15 cellular contexts compared by ENCODE assay signal in genomic region chr1:9621032-9621431, GRCh38. TPM values are rescaled to one million over a fixed set of nuclear protein-coding genes. Genes with fewer than 3 reads are reported as not detected.
DNase-seq lines count a peak whose midpoint lies in the region; TF ChIP-seq lines count a peak whose summit lies in the region.
"Had no signal": no experiment of that assay in that cellular context is flagged by ENCODE, and none has a peak within 500 bp of the region (broad histone marks: within the 10 kb centered on the region; RNA-seq: fewer than 3 reads in every experiment).

No MANE protein-coding gene starts in this region.

- H3K9me3 ChIP-seq in osteoblast (ENCODE audit: low read depth, low read length) = no peaks in the 10 kb centered on the region
- no peaks in the 10 kb centered on the region for H3K9me3 ChIP-seq in A673 (ENCODE audit: low read depth, low read length, poor library complexity, severe bottlenecking)
- H3K9me3 ChIP-seq: A549, BLaER1, Caco-2 had no signal

- intact Hi-C loops in lower leg skin (cut with DNase I; ENCODE audit: low total_unique reads) = loop anchor here (10.0 kb wide), 1 partner anchor 244 kb away; no protein-coding TSS in a partner anchor
- intact Hi-C loops in A673 (cut with micrococcal nuclease; ENCODE audit: unreplicated experiment) = loop anchor here (10.0 kb wide), 1 partner anchor 804 kb away; no protein-coding TSS in a partner anchor

- H3K4me1 ChIP-seq in osteoblast (ENCODE audit: insufficient read depth, low read length) = no peaks in the 10 kb centered on the region
- H3K4me1 ChIP-seq in A673 (ENCODE audit: insufficient read depth, low read length, poor library complexity, severe bottlenecking) = peaks cover 3% of the 10 kb centered on the region
- H3K4me1 ChIP-seq: A549, Caco-2 had no signal

- POLR2A ChIA-PET in A673 (lab: Charles Lee; ENCODE audit: low non-redundant PET) = no interaction called here

- H3K4me3 ChIP-seq in epithelial cell of esophagus (ENCODE audit: low read length) = no peak overlapping the region
- H3K4me3 ChIP-seq in osteoblast (ENCODE audit: insufficient read depth, low read length) = no peak overlapping the region
- H3K4me3 ChIP-seq in lower leg skin (ENCODE audit: low read depth, poor library complexity, severe bottlenecking) = no peak overlapping the region
- H3K4me3 ChIP-seq in A673 (ENCODE audit: low read depth, low read length, poor library complexity, severe bottlenecking) = no peak overlapping the region
- H3K4me3 ChIP-seq: A549, BLaER1, GM12878, GM23248 had no signal

- DNase-seq in M059J (ENCODE audit: low read depth) (peak; percentile 26), SK-MEL-5 (ENCODE audit: low read depth, low spot score) (peak; percentile 15), epithelial cell of esophagus (ENCODE audit: low read depth) (peak; percentile 12), osteoblast (ENCODE audit: insufficient read length, low spot score, missing footprints) (peak; percentile 26), lower leg skin (ENCODE audit: low spot score in 2 of 2) (no peak), AML-193 (lab: John Stamatoyannopoulos, UW) (no peak), A673 (ENCODE audit: low spot score) (no peak)
- no peak for DNase-seq in activated naive CD4-positive, alpha-beta T cell treated with Interleukin-2 at 50 U/mL for 16 hours
- DNase-seq: Caco-2; CD8-positive, alpha-beta memory T cell; GM23248; IMR-90 had no signal

- no peak overlapping the region for H3K4me2 ChIP-seq in osteoblast (ENCODE audit: insufficient read depth, low read length)
- H3K4me2 ChIP-seq: A549, BLaER1 had no signal

- TF ChIP-seq CTCF in epithelial cell of esophagus (IDR thresholded peaks at IDR 0.05; ENCODE audit: insufficient read depth, low read depth, low read length, missing control alignments) (no peak), osteoblast (IDR thresholded peaks at IDR 0.05; ENCODE audit: extremely low read depth, low read depth, low read length) (no peak), lower leg skin (IDR thresholded peaks at IDR 0.05) (no peak), A673 (conservative IDR thresholded peaks at IDR 0.05; ENCODE audit: low read depth, low read length) (no peak)

- H3K27me3 ChIP-seq in osteoblast (ENCODE audit: insufficient read depth, low read length) = peaks cover 10% of the 10 kb centered on the region
- H3K27me3 ChIP-seq in A673 (replicated peaks; ENCODE audit: insufficient read depth, low read depth, low read length, poor library complexity) = no peaks in the 10 kb centered on the region
- H3K27me3 ChIP-seq: BLaER1 had no signal

- H3K27ac ChIP-seq in osteoblast (ENCODE audit: low read depth, low read length) = no peak overlapping the region
- H3K27ac ChIP-seq in A673 (ENCODE audit: low read depth, low read length, poor library complexity, severe bottlenecking) = no peak overlapping the region
- H3K27ac ChIP-seq: A549, BLaER1, GM23248 had no signal

- no peaks in the 10 kb centered on the region for H3K79me2 ChIP-seq in osteoblast (ENCODE audit: insufficient read depth, low read length)

- BruUV-seq in A673 (replicated peaks; lab: Mats Ljungman, UMichigan) = no TSS peak

- H4K20me1 ChIP-seq in osteoblast (ENCODE audit: insufficient read depth, low read length) = no peaks in the 10 kb centered on the region
- H4K20me1 ChIP-seq: BLaER1 had no signal

- in situ Hi-C loops in SK-MEL-5 (cut with HindIII; ENCODE audit: low pct_unique_long_range_greater_than_20kb, low sequenced_read_pairs) = no loop called here

- CTCF ChIA-PET in A673 (lab: Charles Lee) = no interaction called here

- no peak overlapping the region for H2AFZ ChIP-seq in osteoblast (ENCODE audit: low read length)
- H2AFZ ChIP-seq: GM23248 had no signal

- H3K36me3 ChIP-seq in osteoblast (ENCODE audit: insufficient read depth, low read length) (no peaks in the 10 kb centered on the region), A673 (ENCODE audit: insufficient read depth, low read length, poor library complexity, severe bottlenecking) (no peaks in the 10 kb centered on the region)
- H3K36me3 ChIP-seq: BLaER1 had no signal

- no peak for TF ChIP-seq POLR2A in lower leg skin (IDR thresholded peaks at IDR 0.05)

RNA-seq across cellular contexts. Expression of gene PIK3CD, which starts 30.5 kb away (rescaled TPM):
- total RNA-seq in M059J (2014; rRNA removed; shearing (Covaris generic)) = 5.4 and 8.5 TPM in 2 replicates
- 17.7 and 18.4 TPM in 2 replicates for total RNA-seq in SK-MEL-5 (2014; rRNA removed; shearing (Covaris generic))
- 33.1 and 49.6 TPM in 2 replicates for polyA plus RNA-seq in SK-MEL-5 (2015; cell fraction: cytosol; rRNA removed)
- polyA plus RNA-seq in SK-MEL-5 (2015; cell fraction: nucleus; rRNA removed) = 60.3 and 81.0 TPM in 2 replicates
- total RNA-seq in osteoblast (12.7 and 14.1 TPM in 2 replicates), lower leg skin (1 to 10 TPM; 4.2 to 5.4 (median 5.0) TPM), A673 (2021) (2.1 and 5.0 TPM in 2 replicates)

RNA-seq across cellular contexts. Expression of gene TMEM201, which starts 32.3 kb away (rescaled TPM):
- total RNA-seq in M059J (2014; rRNA removed; shearing (Covaris generic)) = 9.7 and 13.6 TPM in 2 replicates
- total RNA-seq in SK-MEL-5 (2014; rRNA removed; shearing (Covaris generic)) = 4.8 and 7.8 TPM in 2 replicates
- 22.6 and 29.7 TPM in 2 replicates for polyA plus RNA-seq in SK-MEL-5 (2015; cell fraction: cytosol; rRNA removed)
- polyA plus RNA-seq in SK-MEL-5 (2015; cell fraction: nucleus; rRNA removed) = 30.6 and 34.4 TPM in 2 replicates
- total RNA-seq in osteoblast (5.9 and 6.2 TPM in 2 replicates), lower leg skin (10 to 100 TPM in 1 of 4 donors, 1 to 10 TPM in 3; 7.0 to 12.4 (median 9.7) TPM), A673 (2021) (46.5 and 49.0 TPM in 2 replicates)

Comparison
In these comparisons a context has a peak if more than half of its experiments do, and no peak if none do; other contexts are left out.
1. DNase-seq: peak in M059J (single experiment), SK-MEL-5 (single experiment), epithelial cell of esophagus (single experiment) and osteoblast (single experiment); none in lower leg skin (0 of 2), AML-193 (0 of 2), A673 (single experiment) and activated naive CD4-positive, alpha-beta T cell treated with Interleukin-2 at 50 U/mL for 16 hours (single experiment).